10 cellular contexts compared by ENCODE assay signal in genomic region chr7:13908667-13909382, GRCh38.
A peak's percentile ranks its signal among the peaks of the same experiment; 100 is the strongest.
DNase-seq lines count a peak whose midpoint lies in the region; ATAC-seq, FAIRE-seq and TF ChIP-seq lines count a peak whose summit lies in the region.
"Had no signal": no experiment of that assay in that cellular context is flagged by ENCODE, and none has a peak within 500 bp of the region (broad histone marks: within the 10 kb centered on the region; RNA-seq: fewer than 3 reads in every experiment).

No MANE protein-coding gene starts in this region.

- H3K4me3 ChIP-seq in HepG2 (replicated peaks in 1 of 3; ENCODE audit: insufficient read depth in 1 of 3, low read depth in 2 of 3, low read length in 3 of 3) = no peak overlapping the region

- no peaks in the 10 kb centered on the region for H3K27me3 ChIP-seq in HepG2 (ENCODE audit: control insufficient read depth in 1 of 2, insufficient read depth in 2 of 2, low read length in 2 of 2)

- no peaks in the 10 kb centered on the region for H4K20me1 ChIP-seq in HepG2 (ENCODE audit: insufficient read depth, low read length)

- no peak for TF ChIP-seq CTCF in HepG2 (CRISPR knock-in tag; IDR thresholded peaks at IDR 0.05)

- H3K36me3 ChIP-seq in HepG2 (replicated peaks in 1 of 2; ENCODE audit: control insufficient read depth in 1 of 2, insufficient read depth in 2 of 2, low read length in 2 of 2) = no peaks in the 10 kb centered on the region

- no peak for TF ChIP-seq POLR2A in HepG2 (IDR thresholded peaks at IDR 0.05; ENCODE audit: insufficient read depth in 1 of 2, low read depth in 2 of 2, low read length in 2 of 2)

- DNase-seq in EL (peak; percentile 39), NCI-H1105 treated with DMSO at 0.1 percent for 48 hours (lab: John Stamatoyannopoulos, UW) (peak; percentile 16), T-helper 17 cell (no peak), iris pigment epithelial cell (ENCODE audit: low read depth) (peak; percentile 57), HepG2 (ENCODE audit: low spot score) (no peak)
- DNase-seq: activated CD4-positive, alpha-beta T cell treated with anti-CD3 and anti-CD28 coated beads for 36 hours; substantia nigra had no signal

- peak overlapping the region; percentile 47 for H3K4me3 Mint-ChIP-seq in T-helper 17 cell
- H3K4me3 Mint-ChIP-seq: activated CD4-positive, alpha-beta T cell treated with anti-CD3 and anti-CD28 coated beads for 36 hours had no signal

- no peak overlapping the region for H2AFZ ChIP-seq in HepG2 (ENCODE audit: low read length)

- TF ChIP-seq RAD21 in HepG2 (CRISPR knock-in tag; IDR thresholded peaks at IDR 0.05) = no peak

- POLR2A ChIA-PET in HepG2 (lab: Yijun Ruan, JAX) = no interaction called here

- TF ChIP-seq EP300 in HepG2 (IDR thresholded peaks at IDR 0.05; ENCODE audit: low read depth in 2 of 2, low read length in 2 of 2) (no peak), HepG2 (CRISPR knock-in tag; IDR thresholded peaks at IDR 0.05; ENCODE audit: borderline replicate concordance) (no peak)

- H3K4me1 Mint-ChIP-seq in T-helper 17 cell = peaks cover 26% of the 10 kb centered on the region

- no peaks in the 10 kb centered on the region for H3K4me1 ChIP-seq in HepG2 (ENCODE audit: insufficient read depth, low read length)

- 40% methylated on average over 8 of the region's 8 CpGs for WGBS in HepG2 (ENCODE audit: low lambda C conversion rate)

- peak; percentile 71 for ATAC-seq in T-helper 17 cell
- no peak for ATAC-seq in HepG2
- no peak for ATAC-seq in GM21381 (IDR thresholded peaks at IDR 0.05; ENCODE audit: unreplicated experiment)
- ATAC-seq in HG02938 (IDR thresholded peaks at IDR 0.05; ENCODE audit: unreplicated experiment) = no peak
- no peak for ATAC-seq in GM21529 (IDR thresholded peaks at IDR 0.05; ENCODE audit: unreplicated experiment)
- ATAC-seq: activated CD4-positive, alpha-beta T cell treated with anti-CD3 and anti-CD28 coated beads for 36 hours had no signal

- H3K27ac Mint-ChIP-seq in T-helper 17 cell = peak overlapping the region; percentile 76
- H3K27ac Mint-ChIP-seq: activated CD4-positive, alpha-beta T cell treated with anti-CD3 and anti-CD28 coated beads for 36 hours had no signal

- H3K36me3 Mint-ChIP-seq in T-helper 17 cell (ENCODE audit: low read depth) = no peaks in the 10 kb centered on the region

- intact Hi-C loops in HepG2 (cut with micrococcal nuclease; ENCODE audit: unreplicated experiment) = no loop called here

- no TSS peak for BruUV-seq in HepG2 (replicated peaks; lab: Mats Ljungman, UMichigan)

- H3K4me2 ChIP-seq in HepG2 (ENCODE audit: low read depth, low read length) = no peak overlapping the region

- no peaks in the 10 kb centered on the region for H3K9me3 ChIP-seq in T-helper 17 cell (ENCODE audit: control insufficient read depth, low read length, poor library complexity, severe bottlenecking)
- peaks cover 81% of the 10 kb centered on the region for H3K9me3 ChIP-seq in HepG2 (ENCODE audit: low read length)

- no peak overlapping the region for H3K9ac ChIP-seq in HepG2 (ENCODE audit: insufficient read depth, low read depth, low read length)

- H3K79me2 ChIP-seq in HepG2 (ENCODE audit: insufficient read depth, low read length) = no peaks in the 10 kb centered on the region

- H3K27me3 Mint-ChIP-seq in T-helper 17 cell = no peaks in the 10 kb centered on the region
- H3K27me3 Mint-ChIP-seq: activated CD4-positive, alpha-beta T cell treated with anti-CD3 and anti-CD28 coated beads for 36 hours had no signal

- H3K27ac ChIP-seq in HepG2 (ENCODE audit: extremely low read length, insufficient read depth, low read length) = no peak overlapping the region

- FAIRE-seq in HepG2 (lab: Jason Lieb, UNC) = no peak

- CTCF ChIA-PET in HepG2 (lab: Yijun Ruan, JAX; ENCODE audit: low intra/inter-chr PET ratio, low total read pairs) = no interaction called here

- in situ Hi-C loops in HepG2 (cut with HindIII; ENCODE audit: extremely low pct_ligation_motif_present, low pct_unique_long_range_greater_than_20kb) = no loop called here

TF ChIP-seq in HepG2, 621 proteins besides CTCF, POLR2A, EP300 and RAD21:
- TF ChIP-seq, protein P1, sequence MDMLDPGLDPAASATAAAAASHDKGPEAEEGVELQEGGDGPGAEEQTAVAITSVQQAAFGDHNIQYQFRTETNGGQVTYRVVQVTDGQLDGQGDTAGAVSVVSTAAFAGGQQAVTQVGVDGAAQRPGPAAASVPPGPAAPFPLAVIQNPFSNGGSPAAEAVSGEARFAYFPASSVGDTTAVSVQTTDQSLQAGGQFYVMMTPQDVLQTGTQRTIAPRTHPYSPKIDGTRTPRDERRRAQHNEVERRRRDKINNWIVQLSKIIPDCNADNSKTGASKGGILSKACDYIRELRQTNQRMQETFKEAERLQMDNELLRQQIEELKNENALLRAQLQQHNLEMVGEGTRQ (IDR thresholded peaks at IDR 0.05; ENCODE audit: low read depth, low read length) = no peak
- TF ChIP-seq, protein P1 (CRISPR knock-in tag; IDR thresholded peaks at IDR 0.05; ENCODE audit: borderline replicate concordance) = no peak

Comparison
In these comparisons a context has a peak if more than half of its experiments do, and no peak if none do; other contexts are left out.
1. DNase-seq: peak in EL (single experiment), NCI-H1105 treated with DMSO at 0.1 percent for 48 hours (single experiment) and iris pigment epithelial cell (single experiment); none in T-helper 17 cell (0 of 3) and HepG2 (single experiment).